18 cellular contexts compared by ENCODE assay signal in genomic region chr4:6179362-6179761, GRCh38. TPM values are rescaled to one million over a fixed set of nuclear protein-coding genes. Genes with fewer than 3 reads are reported as not detected.
DNase-seq lines count a peak whose midpoint lies in the region; ATAC-seq and TF ChIP-seq lines count a peak whose summit lies in the region.
"Had no signal": no experiment of that assay in that cellular context is flagged by ENCODE, and none has a peak within 500 bp of the region (broad histone marks: within the 10 kb centered on the region; RNA-seq: fewer than 3 reads in every experiment).

No MANE protein-coding gene starts in this region.

- no peaks in the 10 kb centered on the region for H3K79me2 ChIP-seq in Loucy (ENCODE audit: insufficient read depth, low read length)

- peaks cover 2% of the 10 kb centered on the region for H3K9me3 Mint-ChIP-seq in activated naive CD8-positive, alpha-beta T cell treated with anti-CD3 and anti-CD28 coated beads for 36 hours

- H3K27ac Mint-ChIP-seq in activated naive CD8-positive, alpha-beta T cell treated with anti-CD3 and anti-CD28 coated beads for 36 hours = peak overlapping the region; percentile 30
- H3K27ac Mint-ChIP-seq: stimulated activated memory B cell treated with anti-CD40 and anti-IgM and Interleukin-4, amounts not matched to agents 10 μg/mL and 1 μg/mL and 100 μg/mL, for 72 hours; type B pancreatic cell had no signal

- DNase-seq in activated gamma-delta T cell treated with Interleukin-2 at 50 U/mL for 16 hours (peak; percentile 52), activated gamma-delta T cell (lab: John Stamatoyannopoulos, UW) (no peak), transverse colon (peak; percentile 13), psoas muscle (no peak)
- DNase-seq in activated naive CD8-positive, alpha-beta T cell treated with anti-CD3 and anti-CD28 coated beads for 36 hours = no peak
- DNase-seq: glutamatergic neuron, left lung, NCI-H1092, NCI-H524 treated with DMSO at 0.1 percent for 48 hours had no signal

- ATAC-seq in GM19395 (IDR thresholded peaks at IDR 0.05; ENCODE audit: unreplicated experiment) (no peak), psoas muscle (no peak), HG02798 (IDR thresholded peaks at IDR 0.05; ENCODE audit: poor library complexity, unreplicated experiment) (no peak)
- ATAC-seq: activated CD4-positive, CD25-positive, alpha-beta regulatory T cell treated with anti-CD3 and anti-CD28 coated beads, Interleukin-2, amount 50 U/mL, for 24 hours; K562; left lung; stimulated activated memory B cell treated with anti-CD40 and anti-IgM and Interleukin-4, amounts not matched to agents 10 μg/mL and 1 μg/mL and 100 μg/mL, for 72 hours had no signal

- H3K27ac ChIP-seq in transverse colon = no peak overlapping the region
- H3K27ac ChIP-seq in psoas muscle = no peak overlapping the region
- H3K27ac ChIP-seq: ascending aorta, left lung, neutrophil had no signal

- peak overlapping the region; percentile 17 for H3K4me3 ChIP-seq in Loucy (ENCODE audit: low read length, poor library complexity, severe bottlenecking)
- no peak overlapping the region for H3K4me3 ChIP-seq in transverse colon
- H3K4me3 ChIP-seq in psoas muscle = no peak overlapping the region
- H3K4me3 ChIP-seq: ascending aorta, K562, left lung had no signal

- no peak for TF ChIP-seq EP300 in transverse colon (IDR thresholded peaks at IDR 0.05; ENCODE audit: low read depth)

- H3K4me3 Mint-ChIP-seq in activated naive CD8-positive, alpha-beta T cell treated with anti-CD3 and anti-CD28 coated beads for 36 hours = no peak overlapping the region
- H3K4me3 Mint-ChIP-seq: stimulated activated memory B cell treated with anti-CD40 and anti-IgM and Interleukin-4, amounts not matched to agents 10 μg/mL and 1 μg/mL and 100 μg/mL, for 72 hours; type B pancreatic cell had no signal

- no peaks in the 10 kb centered on the region for H3K27me3 ChIP-seq in Loucy (ENCODE audit: insufficient read depth, low read length, poor library complexity, severe bottlenecking)
- H3K27me3 ChIP-seq in transverse colon = no peaks in the 10 kb centered on the region
- H3K27me3 ChIP-seq in psoas muscle (ENCODE audit: insufficient read depth in 3 of 3, low read length in 2 of 3) = peaks cover 0 to 2% (median 0%) of the 10 kb centered on the region in 3 donors
- H3K27me3 ChIP-seq: ascending aorta, left lung, neutrophil had no signal

- H3K36me3 ChIP-seq in Loucy (ENCODE audit: insufficient read depth, low read length) (no peaks in the 10 kb centered on the region), transverse colon (no peaks in the 10 kb centered on the region), psoas muscle (ENCODE audit: insufficient read depth in 1 of 2, low read depth in 1 of 2) (no peaks in the 10 kb centered on the region)
- H3K36me3 ChIP-seq: ascending aorta, left lung, neutrophil had no signal

- TF ChIP-seq POLR2A in transverse colon (IDR thresholded peaks at IDR 0.05) = no peak

- intact Hi-C loops in transverse colon (cut with DNase I; ENCODE audit: low total_unique reads) = no loop called here
- intact Hi-C loops in psoas muscle (cut with DNase I) = no loop called here

- H3K9me2 ChIP-seq in Loucy (replicated peaks; ENCODE audit: low read depth, low read length) = no peaks in the 10 kb centered on the region

- H3K9me3 ChIP-seq in Loucy (ENCODE audit: insufficient read depth, low read depth, low read length) = no peaks in the 10 kb centered on the region
- H3K9me3 ChIP-seq in transverse colon = no peaks in the 10 kb centered on the region
- peaks cover 5% of the 10 kb centered on the region for H3K9me3 ChIP-seq in psoas muscle
- H3K9me3 ChIP-seq: ascending aorta, neutrophil had no signal

- in situ Hi-C loops in transverse colon (cut with MboI; ENCODE audit: low pct_ligation_motif_present in 1 of 4, low pct_unique_long_range_greater_than_20kb in 1 of 4, low sequenced_read_pairs in 3 of 4) = no loop called here

- H3K4me1 ChIP-seq in Loucy (ENCODE audit: insufficient read depth, low read length, poor library complexity, severe bottlenecking) (peaks cover 47% of the 10 kb centered on the region), transverse colon (no peaks in the 10 kb centered on the region), psoas muscle (no peaks in the 10 kb centered on the region)
- H3K4me1 ChIP-seq: ascending aorta, left lung had no signal

- H4K20me1 ChIP-seq in Loucy (ENCODE audit: insufficient read depth, low read length, poor library complexity, severe bottlenecking) = no peaks in the 10 kb centered on the region

- peaks cover 3% of the 10 kb centered on the region for H3K36me3 Mint-ChIP-seq in activated naive CD8-positive, alpha-beta T cell treated with anti-CD3 and anti-CD28 coated beads for 36 hours
- H3K36me3 Mint-ChIP-seq: stimulated activated memory B cell treated with anti-CD40 and anti-IgM and Interleukin-4, amounts not matched to agents 10 μg/mL and 1 μg/mL and 100 μg/mL, for 72 hours; type B pancreatic cell had no signal

- H3K9ac ChIP-seq in Loucy (ENCODE audit: low read depth, low read length, poor library complexity, severe bottlenecking) = no peak overlapping the region

- H3K27me3 Mint-ChIP-seq in activated naive CD8-positive, alpha-beta T cell treated with anti-CD3 and anti-CD28 coated beads for 36 hours = peaks cover 22% of the 10 kb centered on the region

- no peaks in the 10 kb centered on the region for H3F3A ChIP-seq in Loucy (ENCODE audit: low read depth)

- no peak for TF ChIP-seq CTCF in Loucy (conservative IDR thresholded peaks at IDR 0.05; ENCODE audit: low read length)
- no peak for TF ChIP-seq CTCF in transverse colon (IDR thresholded peaks at IDR 0.05)
- TF ChIP-seq CTCF in psoas muscle (IDR thresholded peaks at IDR 0.05) = no peak

- H3K4me2 ChIP-seq in Loucy (ENCODE audit: low read depth, low read length, poor library complexity, severe bottlenecking) = peak overlapping the region; percentile 59

- peaks cover 19% of the 10 kb centered on the region for H3K4me1 Mint-ChIP-seq in activated naive CD8-positive, alpha-beta T cell treated with anti-CD3 and anti-CD28 coated beads for 36 hours

- no peak overlapping the region for H2AFZ ChIP-seq in Loucy (ENCODE audit: low read length)

- WGBS in transverse colon (ENCODE audit: low coverage in 1 of 2), 2 donors = 74% methylated on average over 1 of the region's 1 CpG; no CpG with 5 or more reads in 1 of the 2 donors
- WGBS in psoas muscle, 3 donors = 73 to 80% (median 79%) methylated on average over 1 of the region's 1 CpG

RNA-seq across cellular contexts. Expression of gene JAKMIP1, which starts 21.0 kb away (rescaled TPM):
- total RNA-seq in activated naive CD8-positive, alpha-beta T cell treated with anti-CD3 and anti-CD28 coated beads for 36 hours = 1 to 10 TPM; 1.0 to 1.6 TPM
- 1 to 10 TPM in 2 of 4 donors, not detected in 2; 1.2 to 1.7 TPM for total RNA-seq in transverse colon
- total RNA-seq in psoas muscle = not detected
- polyA plus RNA-seq in psoas muscle = under 1 TPM in 1 of 3 donors, not detected in 2; 0.04 TPM
- total RNA-seq: ascending aorta, K562 had no signal
- polyA plus RNA-seq: K562 had no signal

Comparison
In these comparisons a context has a peak if more than half of its experiments do, and no peak if none do; other contexts are left out.
1. DNase-seq: peak in activated gamma-delta T cell treated with Interleukin-2 at 50 U/mL for 16 hours (single experiment) and transverse colon (single experiment); none in activated gamma-delta T cell (single experiment), activated naive CD8-positive, alpha-beta T cell treated with anti-CD3 and anti-CD28 coated beads for 36 hours (single experiment) and psoas muscle (0 of 2).